Comparison of ENCODE assay signal across 22 cellular contexts in genomic region chr12:63889721-63890509, GRCh38. TPM values are rescaled to one million over a fixed set of nuclear protein-coding genes. Genes with fewer than 3 reads are reported as not detected.
DNase-seq lines count a peak whose midpoint lies in the region; ATAC-seq and TF ChIP-seq lines count a peak whose summit lies in the region.
"Had no signal": no experiment of that assay in that cellular context is flagged by ENCODE, and none has a peak within 500 bp of the region (broad histone marks: within the 10 kb centered on the region; RNA-seq: fewer than 3 reads in every experiment).

No MANE protein-coding gene starts in this region.

- H3K9me3 Mint-ChIP-seq in GM23338 (no peaks in the 10 kb centered on the region), type B pancreatic cell (no peaks in the 10 kb centered on the region)
- H3K9me3 Mint-ChIP-seq: activated T-helper 1 cell treated with anti-CD3 and anti-CD28 coated beads, Interleukin-12 subunit alpha, Interleukin-12 subunit beta, Interleukin-2, Interleukin-4 antibody, amounts not matched to agents 30 ng/mL and 10 ng/mL and 1 ng/mL, durations not matched to agents 14 hours and 24 hours and 36 hours; stimulated activated naive CD8-positive, alpha-beta T cell treated with anti-CD3 and anti-CD28 coated beads, Interleukin-15, Interleukin-2, amounts not matched to agents 100 ng/mL and 50 ng/mL, for 24 hours had no signal

- DNase-seq in GM23338 (ENCODE audit: low spot score) (no peak), astrocyte of the hippocampus (ENCODE audit: low read depth, low spot score) (peak; percentile 46), right lobe of liver (peak; percentile 48 to 61 (median 51)), type B pancreatic cell (ENCODE audit: extremely low spot score, unreplicated experiment) (no peak), NCI-H345 (lab: John Stamatoyannopoulos, UW) (no peak), NCI-H510A treated with DMSO at 0.1 percent for 48 hours (lab: John Stamatoyannopoulos, UW) (no peak)
- DNase-seq: activated CD4-positive, alpha-beta T cell treated with anti-CD3 and anti-CD28 coated beads for 48 hours; activated naive CD4-positive, alpha-beta T cell treated with anti-CD3 and anti-CD28 coated beads, Interleukin-2, amount 50 U/mL, for 16 hours; aorta; Karpas-422; left ventricle myocardium superior; NCI-H2029 treated with DMSO at 0.1 percent for 48 hours; NCI-H446 treated with DMSO at 0.1 percent for 48 hours; NK-92 treated with Interleukin-12 subunit alpha and Interleukin-12 subunit beta, amount 100 ng/mL, for 24 hours; T-helper 1 cell; tibial artery had no signal

- H3K27ac ChIP-seq in GM23338 (ENCODE audit: low read depth) (no peak overlapping the region; the same call in 1 of the 2 replicates), right lobe of liver (peak overlapping the region; percentile 78 to 95 (median 81))
- H3K27ac ChIP-seq: epithelial cell of prostate, neutrophil, SJSA1, tibial artery had no signal

- TF ChIP-seq CTCF in GM23338 (conservative IDR thresholded peaks at IDR 0.05; ENCODE audit: low read depth in 2 of 2) (no peak), right lobe of liver (IDR thresholded peaks at IDR 0.05) (no peak), type B pancreatic cell (conservative IDR thresholded peaks at IDR 0.05) (no peak)

- no peak for TF ChIP-seq POLR2A in right lobe of liver (IDR thresholded peaks at IDR 0.05)

- H3K4me2 ChIP-seq in GM23338, result no peak overlapping the region

- no peak overlapping the region for H3K4me3 ChIP-seq in GM23338
- no peak overlapping the region for H3K4me3 ChIP-seq in right lobe of liver
- H3K4me3 ChIP-seq: SJSA1, tibial artery had no signal

- 0 out of 2 replicates have a peak, but pooled peaks cover 5% of the 10 kb centered on the region for H3K79me2 ChIP-seq in GM23338 (replicated peaks; ENCODE audit: insufficient read depth)

- no peak overlapping the region for H2AFZ ChIP-seq in GM23338

- H3K9me2 ChIP-seq in GM23338 (ENCODE audit: insufficient read depth), result peaks cover 7% of the 10 kb centered on the region; the same call in 1 of the 2 replicates

- no peaks in the 10 kb centered on the region for H3K36me3 ChIP-seq in GM23338 (ENCODE audit: insufficient read depth)
- no peaks in the 10 kb centered on the region for H3K36me3 ChIP-seq in right lobe of liver
- H3K36me3 ChIP-seq: neutrophil, SJSA1 had no signal

- ATAC-seq in GM23338 (no peak), right lobe of liver (peak; percentile 79 to 87 (median 84)), GM21717 (IDR thresholded peaks at IDR 0.05; ENCODE audit: unreplicated experiment) (no peak)

- peak overlapping the region; percentile 67; the same call in 1 of the 2 replicates for H3K27ac Mint-ChIP-seq in GM23338
- peak overlapping the region; percentile 36 for H3K27ac Mint-ChIP-seq in type B pancreatic cell
- H3K27ac Mint-ChIP-seq: activated T-helper 1 cell treated with anti-CD3 and anti-CD28 coated beads, Interleukin-12 subunit alpha, Interleukin-12 subunit beta, Interleukin-2, Interleukin-4 antibody, amounts not matched to agents 30 ng/mL and 10 ng/mL and 1 ng/mL, durations not matched to agents 14 hours and 24 hours and 36 hours; stimulated activated naive CD8-positive, alpha-beta T cell treated with anti-CD3 and anti-CD28 coated beads, Interleukin-15, Interleukin-2, amounts not matched to agents 100 ng/mL and 50 ng/mL, for 24 hours had no signal

- H3K36me3 Mint-ChIP-seq in GM23338 (ENCODE audit: low read depth) (no peaks in the 10 kb centered on the region), type B pancreatic cell (peaks cover 8% of the 10 kb centered on the region)

- H3K27me3 Mint-ChIP-seq in GM23338 (ENCODE audit: insufficient read depth, low read depth, poor library complexity), result no peaks in the 10 kb centered on the region
- no peaks in the 10 kb centered on the region for H3K27me3 Mint-ChIP-seq in type B pancreatic cell

- H3K4me1 Mint-ChIP-seq in GM23338 (peaks cover 19% of the 10 kb centered on the region), type B pancreatic cell (ENCODE audit: unreplicated experiment) (peaks cover 11% of the 10 kb centered on the region)

- H3K4me3 Mint-ChIP-seq in GM23338, result no peak overlapping the region
- no peak overlapping the region for H3K4me3 Mint-ChIP-seq in type B pancreatic cell
- H3K4me3 Mint-ChIP-seq: activated T-helper 1 cell treated with anti-CD3 and anti-CD28 coated beads, Interleukin-12 subunit alpha, Interleukin-12 subunit beta, Interleukin-2, Interleukin-4 antibody, amounts not matched to agents 30 ng/mL and 10 ng/mL and 1 ng/mL, durations not matched to agents 14 hours and 24 hours and 36 hours; stimulated activated naive CD8-positive, alpha-beta T cell treated with anti-CD3 and anti-CD28 coated beads, Interleukin-15, Interleukin-2, amounts not matched to agents 100 ng/mL and 50 ng/mL, for 24 hours had no signal

- H3F3A ChIP-seq in GM23338 (replicated peaks; ENCODE audit: low read depth), result no peaks in the 10 kb centered on the region

- 50% methylated on average over 12 of the region's 12 CpGs for WGBS in right lobe of liver (ENCODE audit: insufficient coverage, low coverage, low lambda C conversion rate, missing lambda C conversion rate)

- intact Hi-C loops in right lobe of liver (cut with DNase I), result no loop called here

- no peaks in the 10 kb centered on the region for H3K27me3 ChIP-seq in GM23338 (ENCODE audit: insufficient read depth)
- no peaks in the 10 kb centered on the region for H3K27me3 ChIP-seq in right lobe of liver
- H3K27me3 ChIP-seq: neutrophil, SJSA1, tibial artery had no signal

- no peaks in the 10 kb centered on the region for H4K20me1 ChIP-seq in GM23338 (replicated peaks; ENCODE audit: insufficient read depth)

- H3K9me3 ChIP-seq in right lobe of liver, result no peaks in the 10 kb centered on the region
- H3K9me3 ChIP-seq: neutrophil, SJSA1, tibial artery had no signal

- H3K4me1 ChIP-seq in GM23338 (ENCODE audit: insufficient read depth), result peaks cover 20% of the 10 kb centered on the region
- H3K4me1 ChIP-seq in right lobe of liver, result peaks cover 0 to 11% (median 0%) of the 10 kb centered on the region in 4 donors
- H3K4me1 ChIP-seq: tibial artery had no signal

TF ChIP-seq in GM23338, 12 proteins besides CTCF, POLR2A, EP300 and RAD21 (continues in another document):
- TF ChIP-seq REST (IDR thresholded peaks at IDR 0.05; ENCODE audit: unreplicated experiment) (no peak), JUNB (IDR thresholded peaks at IDR 0.05; ENCODE audit: unreplicated experiment) (no peak), EZH2 (IDR thresholded peaks at IDR 0.05; ENCODE audit: low read depth, unreplicated experiment) (no peak)

RNA-seq across cellular contexts. Expression of gene SRGAP1, which starts 45.4 kb away (rescaled TPM):
- total RNA-seq in GM23338 (2014; rRNA removed; shearing (Covaris generic)), result 5.6 and 6.1 TPM in 2 replicates
- 8.1 and 8.3 TPM in 2 replicates for polyA plus RNA-seq in GM23338 (2016; fragmentation: Nextera tagmentation; extraction: Ambion mirVana)
- total RNA-seq in right lobe of liver (1 to 10 TPM; 1.3 to 5.0 (median 3.0) TPM), type B pancreatic cell (ENCODE audit: low replicate concordance) (13.1 and 14.9 TPM in 2 replicates)

Comparison
In these comparisons a context has a peak if more than half of its experiments do, and no peak if none do; other contexts are left out.
1. ATAC-seq: peak in right lobe of liver (4 of 4); none in GM23338 (single experiment) and GM21717 (single experiment).
2. DNase-seq: peak in astrocyte of the hippocampus (single experiment) and right lobe of liver (3 of 3); none in GM23338 (single experiment), type B pancreatic cell (single experiment), NCI-H345 (single experiment) and NCI-H510A treated with DMSO at 0.1 percent for 48 hours (single experiment).